In genomic region chr13:111005808-111006494, GRCh38 we compare ENCODE assay signal across 10 cellular contexts.
DNase-seq lines count a peak whose midpoint lies in the region; ATAC-seq, FAIRE-seq and TF ChIP-seq lines count a peak whose summit lies in the region.
"Had no signal": no experiment of that assay in that cellular context is flagged by ENCODE, and none has a peak within 500 bp of the region (broad histone marks: within the 10 kb centered on the region; RNA-seq: fewer than 3 reads in every experiment).

No MANE protein-coding gene starts in this region.

- H3K79me2 ChIP-seq in astrocyte (ENCODE audit: insufficient read depth, low read length): no peaks in the 10 kb centered on the region

- H4K20me1 ChIP-seq in astrocyte (ENCODE audit: insufficient read depth, low read length): no peaks in the 10 kb centered on the region

- peak overlapping the region; percentile 67 for H3K9ac ChIP-seq in astrocyte (ENCODE audit: low read length)

- H3K27me3 Mint-ChIP-seq in astrocyte (ENCODE audit: low read depth, unreplicated experiment): no peaks in the 10 kb centered on the region

- TF ChIP-seq CTCF in astrocyte (IDR thresholded peaks at IDR 0.05; ENCODE audit: insufficient read depth, low read depth, low read length) (no peak), RWPE1 (conservative IDR thresholded peaks at IDR 0.05; ENCODE audit: low read depth) (no peak)

- intact Hi-C loops in right cardiac atrium (cut with DNase I): no loop called here

- H2AFZ ChIP-seq in astrocyte (ENCODE audit: low read depth, low read length): peak overlapping the region; percentile 9

- no peak overlapping the region for H3K4me3 ChIP-seq in astrocyte (ENCODE audit: insufficient read depth, low read depth, low read length)
- H3K4me3 ChIP-seq in right cardiac atrium (ENCODE audit: low read length): no peak overlapping the region
- H3K4me3 ChIP-seq: SK-N-MC had no signal

- ATAC-seq in right cardiac atrium (peak; percentile 74 to 88), HG02884 (IDR thresholded peaks at IDR 0.05; ENCODE audit: unreplicated experiment) (no peak), HG02973 (IDR thresholded peaks at IDR 0.05; ENCODE audit: unreplicated experiment) (no peak)
- ATAC-seq: activated T-cell treated with anti-CD3 and anti-CD28 coated beads, Interleukin-2, amount 50 U/mL, for 72 hours had no signal

- H3K27me3 ChIP-seq in astrocyte (ENCODE audit: insufficient read depth, low read length) (no peaks in the 10 kb centered on the region), right cardiac atrium (ENCODE audit: control insufficient read depth, insufficient read depth) (no peaks in the 10 kb centered on the region)

- peaks cover under 1% of the 10 kb centered on the region for H3K9me3 Mint-ChIP-seq in astrocyte (ENCODE audit: unreplicated experiment)
- H3K9me3 Mint-ChIP-seq: activated T-cell treated with anti-CD3 and anti-CD28 coated beads, Interleukin-2, amount 50 U/mL, for 72 hours had no signal

- no peaks in the 10 kb centered on the region for H3K36me3 ChIP-seq in astrocyte (ENCODE audit: insufficient read depth, low read length)

- DNase-seq in DMS79 treated with DMSO at 0.1 percent for 48 hours (lab: John Stamatoyannopoulos, UW) (peak; percentile 60), astrocyte (ENCODE audit: low read depth) (peak; percentile 15), right cardiac atrium (peak; percentile 68 to 86 (median 83)), retina (peak; percentile 59), COLO829 (ENCODE audit: low spot score) (no peak), RWPE1 (ENCODE audit: low spot score) (no peak)
- DNase-seq: activated T-cell treated with anti-CD3 and anti-CD28 coated beads, Interleukin-2, amount 50 U/mL, for 72 hours had no signal

- H3K4me2 ChIP-seq in astrocyte (ENCODE audit: low read length): peak overlapping the region; percentile 55

- CTCF ChIA-PET in RWPE1 (lab: Yijun Ruan, JAX): interaction anchor here (0.6 kb wide), 1 partner anchor 414 kb away, joined by 5 read pairs; no protein-coding TSS in a partner anchor

- peak overlapping the region; percentile 92 for H3K27ac Mint-ChIP-seq in astrocyte (ENCODE audit: unreplicated experiment)
- H3K27ac Mint-ChIP-seq: activated T-cell treated with anti-CD3 and anti-CD28 coated beads, Interleukin-2, amount 50 U/mL, for 72 hours had no signal

- H3K4me1 ChIP-seq in astrocyte (ENCODE audit: insufficient read depth, low read length) (peaks cover 23% of the 10 kb centered on the region), right cardiac atrium (ENCODE audit: control insufficient read depth, insufficient read depth, low read length) (peaks cover 8% of the 10 kb centered on the region)

- H3K36me3 Mint-ChIP-seq in astrocyte (ENCODE audit: low read depth, unreplicated experiment): no peaks in the 10 kb centered on the region

- no peak overlapping the region for H3K4me3 Mint-ChIP-seq in astrocyte (ENCODE audit: unreplicated experiment)
- H3K4me3 Mint-ChIP-seq: activated T-cell treated with anti-CD3 and anti-CD28 coated beads, Interleukin-2, amount 50 U/mL, for 72 hours had no signal

- WGBS in right cardiac atrium: 47% methylated on average over 16 of the region's 16 CpGs

- H3K9me3 ChIP-seq in astrocyte (ENCODE audit: insufficient read depth, low read depth, low read length) (no peaks in the 10 kb centered on the region), right cardiac atrium (ENCODE audit: control insufficient read depth, low read length) (no peaks in the 10 kb centered on the region)

- H3K4me1 Mint-ChIP-seq in astrocyte (ENCODE audit: low read depth, unreplicated experiment): peaks cover 22% of the 10 kb centered on the region

- H3K27ac ChIP-seq in astrocyte (ENCODE audit: low read depth, low read length) (peak overlapping the region; percentile 83), right cardiac atrium (ENCODE audit: low read length) (peak overlapping the region; percentile 24), RWPE1 (no peak overlapping the region)
- H3K27ac ChIP-seq: SK-N-MC had no signal

- FAIRE-seq in astrocyte (lab: Jason Lieb, UNC): no peak

- POLR2A ChIA-PET in RWPE1 (lab: Yijun Ruan, JAX; ENCODE audit: low non-redundant PET): no interaction called here

Comparison
In these comparisons a context has a peak if more than half of its experiments do, and no peak if none do; other contexts are left out.
1. DNase-seq: peak in DMS79 treated with DMSO at 0.1 percent for 48 hours (single experiment), astrocyte (single experiment), right cardiac atrium (3 of 3) and retina (single experiment); none in COLO829 (single experiment) and RWPE1 (single experiment).
2. ATAC-seq: peak in right cardiac atrium (2 of 2); none in HG02884 (single experiment) and HG02973 (single experiment).